ENCODE assay signal across 17 cellular contexts in genomic region chr7:100812729-100813128, GRCh38. TPM values are rescaled to one million over a fixed set of nuclear protein-coding genes. Genes with fewer than 3 reads are reported as not detected.
DNase-seq lines count a peak whose midpoint lies in the region; ATAC-seq and TF ChIP-seq lines count a peak whose summit lies in the region.
"Had no signal": no experiment of that assay in that cellular context is flagged by ENCODE, and none has a peak within 500 bp of the region (broad histone marks: within the 10 kb centered on the region; RNA-seq: fewer than 3 reads in every experiment).

No MANE protein-coding gene starts in this region.

- H3K36me3 Mint-ChIP-seq in GM23338 (ENCODE audit: low read depth) (peaks cover 96% of the 10 kb centered on the region), endodermal cell (ENCODE audit: low read depth) (peaks cover 79% of the 10 kb centered on the region)
- H3K36me3 Mint-ChIP-seq in activated naive CD4-positive, alpha-beta T cell treated with anti-CD3 and anti-CD28 coated beads, Interleukin-2, amount 10 ng/mL, durations not matched to agents 7 days and 5 days: no peaks in the 10 kb centered on the region
- H3K36me3 Mint-ChIP-seq in activated naive CD4-positive, alpha-beta T cell treated with anti-CD3 and anti-CD28 coated beads, Interleukin-2, amount 50 U/mL, for 72 hours: no peaks in the 10 kb centered on the region
- H3K36me3 Mint-ChIP-seq: CD4-positive, alpha-beta memory T cell had no signal

- no peak overlapping the region for H3K4me3 Mint-ChIP-seq in GM23338
- no peak overlapping the region for H3K4me3 Mint-ChIP-seq in endodermal cell
- H3K4me3 Mint-ChIP-seq in activated naive CD4-positive, alpha-beta T cell treated with anti-CD3 and anti-CD28 coated beads, Interleukin-2, amount 10 ng/mL, durations not matched to agents 7 days and 5 days: no peak overlapping the region
- H3K4me3 Mint-ChIP-seq: CD4-positive, alpha-beta memory T cell had no signal

- 97% methylated on average over 19 to 22 of the region's 22 CpGs for WGBS in endodermal cell (ENCODE audit: insufficient coverage in 1 of 2, insufficient read length in 1 of 2), 2 experiments

- no peaks in the 10 kb centered on the region for H3K4me1 ChIP-seq in GM23338 (ENCODE audit: insufficient read depth)
- H3K4me1 ChIP-seq in endodermal cell (ENCODE audit: control insufficient read depth, insufficient read depth, low read length): no peaks in the 10 kb centered on the region
- H3K4me1 ChIP-seq: HAP-1 had no signal

- intact Hi-C loops in Right ventricle myocardium inferior (cut with DNase I) (no loop called here), left ventricle myocardium superior (cut with micrococcal nuclease) (no loop called here), sciatic nerve (cut with DNase I) (no loop called here)

- H3K27me3 ChIP-seq in GM23338 (ENCODE audit: insufficient read depth) (no peaks in the 10 kb centered on the region), endodermal cell (ENCODE audit: control insufficient read depth, insufficient read depth, low read length, poor library complexity, severe bottlenecking) (no peaks in the 10 kb centered on the region)

- H3K27ac Mint-ChIP-seq in GM23338 (no peak overlapping the region), endodermal cell (peak overlapping the region; percentile 49)
- H3K27ac Mint-ChIP-seq in activated naive CD4-positive, alpha-beta T cell treated with anti-CD3 and anti-CD28 coated beads, Interleukin-2, amount 10 ng/mL, durations not matched to agents 7 days and 5 days: no peak overlapping the region
- H3K27ac Mint-ChIP-seq in activated naive CD4-positive, alpha-beta T cell treated with anti-CD3 and anti-CD28 coated beads, Interleukin-2, amount 50 U/mL, for 72 hours: no peak overlapping the region
- H3K27ac Mint-ChIP-seq: CD4-positive, alpha-beta memory T cell had no signal

- 0 out of 2 replicates have a peak, but pooled peaks cover 27% of the 10 kb centered on the region for H3F3A ChIP-seq in GM23338 (replicated peaks; ENCODE audit: low read depth)

- DNase-seq in Right ventricle myocardium inferior (ENCODE audit: missing footprints) (peak; percentile 53), left ventricle myocardium superior (no peak), GM23338 (ENCODE audit: low spot score) (peak; percentile 0), endodermal cell (no peak), sciatic nerve (ENCODE audit: low spot score) (no peak), CD1c-positive myeloid dendritic cell (ENCODE audit: extremely low spot score) (no peak)
- no peak for DNase-seq in activated naive CD4-positive, alpha-beta T cell treated with anti-CD3 and anti-CD28 coated beads, Interleukin-2, amount 10 ng/mL, durations not matched to agents 7 days and 5 days
- DNase-seq in activated naive CD4-positive, alpha-beta T cell treated with anti-CD3 and anti-CD28 coated beads, Interleukin-2, amount 50 U/mL, for 72 hours (ENCODE audit: low spot score in 2 of 2): no peak
- DNase-seq: C1 segment of cervical spinal cord; CD4-positive, alpha-beta memory T cell; DMS53; DND-41; EL had no signal

- H3K27ac ChIP-seq in GM23338 (ENCODE audit: low read depth) (no peak overlapping the region), endodermal cell (ENCODE audit: low read depth, low read length) (no peak overlapping the region)
- H3K27ac ChIP-seq: 22Rv1 had no signal

- H3K4me2 ChIP-seq in GM23338: no peak overlapping the region
- H3K4me2 ChIP-seq: A549 had no signal

- H2AFZ ChIP-seq in GM23338: no peak overlapping the region

- H3K9me3 Mint-ChIP-seq in GM23338 (no peaks in the 10 kb centered on the region), endodermal cell (no peaks in the 10 kb centered on the region)
- H3K9me3 Mint-ChIP-seq in activated naive CD4-positive, alpha-beta T cell treated with anti-CD3 and anti-CD28 coated beads, Interleukin-2, amount 10 ng/mL, durations not matched to agents 7 days and 5 days: no peaks in the 10 kb centered on the region
- H3K9me3 Mint-ChIP-seq in activated naive CD4-positive, alpha-beta T cell treated with anti-CD3 and anti-CD28 coated beads, Interleukin-2, amount 50 U/mL, for 72 hours: no peaks in the 10 kb centered on the region
- H3K9me3 Mint-ChIP-seq: CD4-positive, alpha-beta memory T cell had no signal

- no peaks in the 10 kb centered on the region for H3K9me2 ChIP-seq in GM23338 (ENCODE audit: insufficient read depth)

- peaks cover 78% of the 10 kb centered on the region for H3K36me3 ChIP-seq in GM23338 (ENCODE audit: insufficient read depth)
- peaks cover 84% of the 10 kb centered on the region for H3K36me3 ChIP-seq in endodermal cell (ENCODE audit: control insufficient read depth, insufficient read depth, low read length)

- CTCF ChIA-PET in activated naive CD4-positive, alpha-beta T cell treated with anti-CD3 and anti-CD28 coated beads, Interleukin-2, amount 10 ng/mL, durations not matched to agents 7 days and 5 days (lab: Charles Lee): no interaction called here

- ATAC-seq in Right ventricle myocardium inferior: no peak
- no peak for ATAC-seq in left ventricle myocardium superior
- ATAC-seq in GM23338: no peak
- peak; percentile 10 for ATAC-seq in sciatic nerve
- no peak for ATAC-seq in activated naive CD4-positive, alpha-beta T cell treated with anti-CD3 and anti-CD28 coated beads, Interleukin-2, amount 50 U/mL, for 72 hours
- ATAC-seq: A549, GM12878 had no signal

- H3K4me3 ChIP-seq in GM23338: no peak overlapping the region
- H3K4me3 ChIP-seq in endodermal cell (ENCODE audit: low read length): no peak overlapping the region
- H3K4me3 ChIP-seq: A549, GM12878, HAP-1 had no signal

- TF ChIP-seq CTCF in GM23338 (conservative IDR thresholded peaks at IDR 0.05; ENCODE audit: low read depth in 2 of 2) (no peak), endodermal cell (conservative IDR thresholded peaks at IDR 0.05) (no peak)

- H3K27me3 Mint-ChIP-seq in GM23338 (ENCODE audit: insufficient read depth, low read depth, poor library complexity) (peaks cover 16% of the 10 kb centered on the region), endodermal cell (ENCODE audit: insufficient read depth) (no peaks in the 10 kb centered on the region)
- H3K27me3 Mint-ChIP-seq in activated naive CD4-positive, alpha-beta T cell treated with anti-CD3 and anti-CD28 coated beads, Interleukin-2, amount 10 ng/mL, durations not matched to agents 7 days and 5 days: peaks cover 4% of the 10 kb centered on the region
- H3K27me3 Mint-ChIP-seq: CD4-positive, alpha-beta memory T cell had no signal

- H3K4me1 Mint-ChIP-seq in GM23338: no peaks in the 10 kb centered on the region
- H3K4me1 Mint-ChIP-seq in endodermal cell: no peaks in the 10 kb centered on the region
- no peaks in the 10 kb centered on the region for H3K4me1 Mint-ChIP-seq in activated naive CD4-positive, alpha-beta T cell treated with anti-CD3 and anti-CD28 coated beads, Interleukin-2, amount 10 ng/mL, durations not matched to agents 7 days and 5 days

- H3K79me2 ChIP-seq in GM23338 (replicated peaks; ENCODE audit: insufficient read depth): peaks cover 9% of the 10 kb centered on the region; the same call in 1 of the 2 replicates

- H3K9ac ChIP-seq in endodermal cell (ENCODE audit: extremely low read depth, low read length, poor library complexity, severe bottlenecking): no peak overlapping the region

- H4K20me1 ChIP-seq in GM23338 (replicated peaks; ENCODE audit: insufficient read depth): peaks cover 38% of the 10 kb centered on the region

- H3K9me3 ChIP-seq in endodermal cell (ENCODE audit: control insufficient read depth, low read length): no peaks in the 10 kb centered on the region
- H3K9me3 ChIP-seq: A549, HAP-1 had no signal

TF ChIP-seq in GM23338, 12 proteins besides CTCF, POLR2A, EP300 and RAD21:
- TF ChIP-seq EZH2 (IDR thresholded peaks at IDR 0.05; ENCODE audit: low read depth, unreplicated experiment): no peak

RNA-seq across cellular contexts. Expression of gene EPHB4, which starts 14.6 kb away (rescaled TPM):
- 27.0 TPM for total RNA-seq in Right ventricle myocardium inferior
- total RNA-seq in left ventricle myocardium superior: 22.7 TPM
- total RNA-seq in GM23338 (2014; rRNA removed; shearing (Covaris generic)): 145 and 164 TPM in 2 replicates
- polyA plus RNA-seq in GM23338 (2016; fragmentation: Nextera tagmentation; extraction: Ambion mirVana): 22.6 and 23.3 TPM in 2 replicates
- total RNA-seq in endodermal cell: 100 to 1,000 TPM; 106 to 117 TPM
- 49.4 TPM for polyA plus RNA-seq in endodermal cell (2013, experiment 1 of 2)
- 46.5 TPM for polyA plus RNA-seq in endodermal cell (2013, experiment 2 of 2)
- 49.5 TPM for total RNA-seq in sciatic nerve
- 10 to 100 TPM in 1 of 2 donors, 1 to 10 TPM in 1; 3.7 to 11.1 TPM for total RNA-seq in activated naive CD4-positive, alpha-beta T cell treated with anti-CD3 and anti-CD28 coated beads, Interleukin-2, amount 50 U/mL, for 72 hours

RNA-seq across cellular contexts. Expression of gene SLC12A9, which starts 39.8 kb away (rescaled TPM):
- total RNA-seq in Right ventricle myocardium inferior (10.2 TPM), left ventricle myocardium superior (9.0 TPM), endodermal cell (10 to 100 TPM; 22.5 to 35.1 TPM), sciatic nerve (28.7 TPM)
- total RNA-seq in GM23338 (2014; rRNA removed; shearing (Covaris generic)): 32.3 and 39.9 TPM in 2 replicates
- polyA plus RNA-seq in GM23338 (2016; fragmentation: Nextera tagmentation; extraction: Ambion mirVana): 9.7 and 10.3 TPM in 2 replicates
- 17.0 TPM for polyA plus RNA-seq in endodermal cell (2013, experiment 1 of 2)
- 16.7 TPM for polyA plus RNA-seq in endodermal cell (2013, experiment 2 of 2)
- 10 to 100 TPM; 16.7 to 27.7 TPM for total RNA-seq in activated naive CD4-positive, alpha-beta T cell treated with anti-CD3 and anti-CD28 coated beads, Interleukin-2, amount 50 U/mL, for 72 hours

RNA-seq across cellular contexts. Expression of gene TRIP6, which starts 54.5 kb away (rescaled TPM):
- 15.5 TPM for total RNA-seq in Right ventricle myocardium inferior
- 13.6 TPM for total RNA-seq in left ventricle myocardium superior
- total RNA-seq in GM23338 (2014; rRNA removed; shearing (Covaris generic)): 106 and 112 TPM in 2 replicates
- 44.6 and 45.0 TPM in 2 replicates for polyA plus RNA-seq in GM23338 (2016; fragmentation: Nextera tagmentation; extraction: Ambion mirVana)
- total RNA-seq in endodermal cell: 100 to 1,000 TPM; 107 to 114 TPM
- 56.2 TPM for polyA plus RNA-seq in endodermal cell (2013, experiment 1 of 2)
- polyA plus RNA-seq in endodermal cell (2013, experiment 2 of 2): 56.4 TPM
- 62.6 TPM for total RNA-seq in sciatic nerve
- 10 to 100 TPM; 34.4 to 39.2 TPM for total RNA-seq in activated naive CD4-positive, alpha-beta T cell treated with anti-CD3 and anti-CD28 coated beads, Interleukin-2, amount 50 U/mL, for 72 hours

Comparison
In these comparisons a context has a peak if more than half of its experiments do, and no peak if none do; other contexts are left out.
1. DNase-seq: peak in Right ventricle myocardium inferior (single experiment) and GM23338 (single experiment); none in left ventricle myocardium superior (single experiment), endodermal cell (single experiment), sciatic nerve (single experiment), activated naive CD4-positive, alpha-beta T cell treated with anti-CD3 and anti-CD28 coated beads, Interleukin-2, amount 10 ng/mL, durations not matched to agents 7 days and 5 days (single experiment), CD1c-positive myeloid dendritic cell (single experiment) and activated naive CD4-positive, alpha-beta T cell treated with anti-CD3 and anti-CD28 coated beads, Interleukin-2, amount 50 U/mL, for 72 hours (0 of 2).